21 cellular contexts compared by ENCODE assay signal in the genomic region with DNA sequence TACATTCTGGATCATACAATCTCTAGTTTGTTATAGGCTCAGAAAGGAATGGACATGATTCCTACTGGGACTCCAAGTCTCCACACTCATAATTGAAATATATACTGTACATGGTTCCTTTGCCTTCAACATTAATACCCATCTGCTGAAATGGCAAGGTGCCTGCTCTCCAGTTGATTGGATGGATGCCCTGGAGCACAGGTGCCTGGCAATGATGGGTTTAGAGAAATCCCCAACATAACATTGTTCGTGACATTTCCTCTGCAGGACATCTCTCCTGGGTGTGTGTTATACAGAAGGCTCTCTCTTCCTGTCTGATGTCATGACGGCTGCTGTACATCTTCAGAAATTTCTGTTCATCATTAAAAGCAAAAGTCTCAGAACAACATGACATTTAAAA.
"Had no signal": no experiment of that assay in that cellular context is flagged by ENCODE, and none has a peak within 500 bp of the region (broad histone marks: within the 10 kb centered on the region; RNA-seq: fewer than 3 reads in every experiment).

No MANE protein-coding gene starts in this region.

- H3K27me3 Mint-ChIP-seq: memory B cell; naive thymus-derived CD4-positive, alpha-beta T cell; stimulated activated memory B cell treated with anti-CD40 and anti-IgM and Interleukin-4, amounts not matched to agents 10 μg/mL and 1 μg/mL and 100 μg/mL, for 72 hours; stimulated activated naive CD8-positive, alpha-beta T cell treated with anti-CD3 and anti-CD28 coated beads, Interleukin-15, Interleukin-2, amounts not matched to agents 100 ng/mL and 50 ng/mL, for 24 hours had no signal

- H3K27ac Mint-ChIP-seq: endodermal cell; memory B cell; mesothelial cell of epicardium; naive thymus-derived CD4-positive, alpha-beta T cell; stimulated activated memory B cell treated with anti-CD40 and anti-IgM and Interleukin-4, amounts not matched to agents 10 μg/mL and 1 μg/mL and 100 μg/mL, for 72 hours; stimulated activated naive CD8-positive, alpha-beta T cell treated with anti-CD3 and anti-CD28 coated beads, Interleukin-15, Interleukin-2, amounts not matched to agents 100 ng/mL and 50 ng/mL, for 24 hours had no signal

- DNase-seq: dermis blood vessel endothelial cell; endodermal cell; erythroblast; foreskin melanocyte; head of caudate nucleus; kidney; left cardiac atrium; left ventricle myocardium inferior; lower lobe of right lung; naive thymus-derived CD4-positive, alpha-beta T cell; posterior cingulate gyrus; spleen; stimulated activated CD4-positive, alpha-beta T cell treated with anti-CD3 and anti-CD28 coated beads, Interleukin-15, amount 100 ng/mL, for 24 hours; stimulated activated CD4-positive, alpha-beta T cell treated with anti-CD3 and anti-CD28 coated beads, Interleukin-1b, Interleukin-23, amount 100 ng/mL, for 48 hours; stimulated activated CD4-positive, alpha-beta T cell treated with anti-CD3 and anti-CD28 coated beads, Interleukin-4, amount 100 ng/mL, for 24 hours; upper lobe of right lung had no signal

- H3K9me3 Mint-ChIP-seq: endodermal cell; memory B cell; stimulated activated memory B cell treated with anti-CD40 and anti-IgM and Interleukin-4, amounts not matched to agents 10 μg/mL and 1 μg/mL and 100 μg/mL, for 72 hours; stimulated activated naive CD8-positive, alpha-beta T cell treated with anti-CD3 and anti-CD28 coated beads, Interleukin-15, Interleukin-2, amounts not matched to agents 100 ng/mL and 50 ng/mL, for 24 hours had no signal

- H3K36me3 Mint-ChIP-seq: memory B cell; mesothelial cell of epicardium; naive thymus-derived CD4-positive, alpha-beta T cell; stimulated activated memory B cell treated with anti-CD40 and anti-IgM and Interleukin-4, amounts not matched to agents 10 μg/mL and 1 μg/mL and 100 μg/mL, for 72 hours had no signal

- H3K4me3 Mint-ChIP-seq: endodermal cell; memory B cell; mesothelial cell of epicardium; naive thymus-derived CD4-positive, alpha-beta T cell; stimulated activated memory B cell treated with anti-CD40 and anti-IgM and Interleukin-4, amounts not matched to agents 10 μg/mL and 1 μg/mL and 100 μg/mL, for 72 hours; stimulated activated naive CD8-positive, alpha-beta T cell treated with anti-CD3 and anti-CD28 coated beads, Interleukin-15, Interleukin-2, amounts not matched to agents 100 ng/mL and 50 ng/mL, for 24 hours had no signal

- H3K4me1 Mint-ChIP-seq: endodermal cell; memory B cell; naive thymus-derived CD4-positive, alpha-beta T cell; stimulated activated memory B cell treated with anti-CD40 and anti-IgM and Interleukin-4, amounts not matched to agents 10 μg/mL and 1 μg/mL and 100 μg/mL, for 72 hours had no signal

- ATAC-seq: left cardiac atrium; lower lobe of right lung; naive thymus-derived CD4-positive, alpha-beta T cell; sciatic nerve; stimulated activated memory B cell treated with anti-CD40 and anti-IgM and Interleukin-4, amounts not matched to agents 10 μg/mL and 1 μg/mL and 100 μg/mL, for 72 hours; upper lobe of right lung had no signal
